ENCODE assay signal across 12 cellular contexts in genomic region chr16:51359141-51359960, GRCh38.
A peak's percentile ranks its signal among the peaks of the same experiment; 100 is the strongest.
DNase-seq lines count a peak whose midpoint lies in the region; ATAC-seq and TF ChIP-seq lines count a peak whose summit lies in the region.
"Had no signal": no experiment of that assay in that cellular context is flagged by ENCODE, and none has a peak within 500 bp of the region (broad histone marks: within the 10 kb centered on the region; RNA-seq: fewer than 3 reads in every experiment).

No MANE protein-coding gene starts in this region.

- H3K27me3 Mint-ChIP-seq in WTC11 (ENCODE audit: low read depth) (no peaks in the 10 kb centered on the region), T-helper 17 cell (no peaks in the 10 kb centered on the region)

- no peaks in the 10 kb centered on the region for H3K4me1 ChIP-seq in right atrium auricular region
- H3K4me1 ChIP-seq: foreskin keratinocyte had no signal

- H3K4me1 Mint-ChIP-seq in WTC11 (peaks cover 52% of the 10 kb centered on the region), T-helper 17 cell (no peaks in the 10 kb centered on the region)

- H3K9me3 Mint-ChIP-seq in WTC11: no peaks in the 10 kb centered on the region

- no peak overlapping the region for H3K4me3 Mint-ChIP-seq in WTC11
- no peak overlapping the region for H3K4me3 Mint-ChIP-seq in T-helper 17 cell

- TF ChIP-seq CTCF in WTC11 (IDR thresholded peaks at IDR 0.05) (no peak), right atrium auricular region (IDR thresholded peaks at IDR 0.05) (no peak)

- CTCF ChIA-PET in WTC11 (lab: Charles Lee): interaction anchor here (0.9 to 1.1 kb wide), 2 partner anchors 31 to 213 kb away, joined by 3 to 6 read pairs; no protein-coding TSS in a partner anchor

- H3K36me3 Mint-ChIP-seq in WTC11 (no peaks in the 10 kb centered on the region), T-helper 17 cell (ENCODE audit: low read depth) (no peaks in the 10 kb centered on the region)

- DNase-seq in AG20443 (ENCODE audit: low spot score): peak; percentile 15
- peak; percentile 38 for DNase-seq in WTC11 (ENCODE audit: low spot score)
- DNase-seq in right atrium auricular region (ENCODE audit: low spot score): peak; percentile 60
- peak in 54 of 56 donors; percentile 13 to 90 (median 60) for DNase-seq in nucleus accumbens (lab: John Stamatoyannopoulos, UW)
- no peak for DNase-seq in T-helper 17 cell
- no peak for DNase-seq in activated gamma-delta T cell (lab: John Stamatoyannopoulos, UW)
- DNase-seq: foreskin keratinocyte; GDM1; stimulated activated CD4-positive, alpha-beta T cell treated with anti-CD3 and anti-CD28 coated beads, Interleukin-12 subunit alpha, Interleukin-12 subunit beta, amount 100 ng/mL, for 4 hours had no signal

- H3K27ac ChIP-seq in right atrium auricular region: no peak overlapping the region
- H3K27ac ChIP-seq: foreskin keratinocyte had no signal

- POLR2A ChIA-PET in WTC11 (lab: Charles Lee): interaction anchor here (1.0 kb wide), 1 partner anchor 207 kb away, joined by 3 read pairs; no protein-coding TSS in a partner anchor

- H3K36me3 ChIP-seq in right atrium auricular region: no peaks in the 10 kb centered on the region

- H3K9me3 ChIP-seq in right atrium auricular region: no peaks in the 10 kb centered on the region
- no peaks in the 10 kb centered on the region for H3K9me3 ChIP-seq in T-helper 17 cell (ENCODE audit: control insufficient read depth, low read length, poor library complexity, severe bottlenecking)

- H3K4me3 ChIP-seq in right atrium auricular region: no peak overlapping the region
- H3K4me3 ChIP-seq: K562 had no signal

- ATAC-seq in WTC11 (peak; percentile 75), HG02759 (IDR thresholded peaks at IDR 0.05; ENCODE audit: unreplicated experiment) (no peak), T-helper 17 cell (no peak), HG03039 (IDR thresholded peaks at IDR 0.05; ENCODE audit: unreplicated experiment) (no peak)
- ATAC-seq: foreskin keratinocyte, K562 had no signal

- H3K27ac Mint-ChIP-seq in WTC11: peak overlapping the region; percentile 42
- no peak overlapping the region for H3K27ac Mint-ChIP-seq in T-helper 17 cell

- no peaks in the 10 kb centered on the region for H3K27me3 ChIP-seq in right atrium auricular region
- H3K27me3 ChIP-seq: foreskin keratinocyte had no signal

TF ChIP-seq in WTC11, 78 proteins besides CTCF, POLR2A, EP300 and RAD21:
- TF ChIP-seq MYBL2 (CRISPR knock-in tag; IDR thresholded peaks at IDR 0.05): peak; percentile 72; the same call in 1 of the 2 replicates
- TF ChIP-seq ZNF532 (CRISPR knock-in tag; IDR thresholded peaks at IDR 0.05; ENCODE audit: borderline replicate concordance): no peak
- no peak for TF ChIP-seq FOXP1 (CRISPR knock-in tag; IDR thresholded peaks at IDR 0.05; ENCODE audit: borderline replicate concordance)
- no peak for TF ChIP-seq TP53 (CRISPR knock-in tag; IDR thresholded peaks at IDR 0.05)
- TF ChIP-seq ESRRA (CRISPR knock-in tag; IDR thresholded peaks at IDR 0.05; ENCODE audit: borderline replicate concordance): no peak
- peak; percentile 57; the same call in 1 of the 2 replicates for TF ChIP-seq ETV6 (CRISPR knock-in tag; IDR thresholded peaks at IDR 0.05)
- peak; percentile 87; the same call in 1 of the 2 replicates for TF ChIP-seq TEAD1 (CRISPR knock-in tag; IDR thresholded peaks at IDR 0.05)
- TF ChIP-seq USF2 (CRISPR knock-in tag; IDR thresholded peaks at IDR 0.05): 0 out of 2 replicates have a peak, but pooled peaks have one; percentile 13
- TF ChIP-seq ZBTB43 (CRISPR knock-in tag; IDR thresholded peaks at IDR 0.05): 0 out of 2 replicates have a peak, but pooled peaks have one; percentile 47
- TF ChIP-seq USF1 (CRISPR knock-in tag; IDR thresholded peaks at IDR 0.05): peak; percentile 42; the same call in 1 of the 2 replicates
- TF ChIP-seq MAX (CRISPR knock-in tag; IDR thresholded peaks at IDR 0.05): 0 out of 2 replicates have a peak, but pooled peaks have one; percentile 37
- TF ChIP-seq ZNF423 (CRISPR knock-in tag; IDR thresholded peaks at IDR 0.05): peak; percentile 76; the same call in 1 of the 2 replicates
- no peak for TF ChIP-seq ZNF396 (CRISPR knock-in tag; IDR thresholded peaks at IDR 0.05; ENCODE audit: borderline replicate concordance)
- peak; percentile 39; the same call in 1 of the 2 replicates for TF ChIP-seq FOXP4 (CRISPR knock-in tag; IDR thresholded peaks at IDR 0.05)

Comparison
In these comparisons a context has a peak if more than half of its experiments do, and no peak if none do; other contexts are left out.
1. DNase-seq: peak in AG20443 (single experiment), WTC11 (single experiment), right atrium auricular region (single experiment) and nucleus accumbens (54 of 56); none in T-helper 17 cell (0 of 3) and activated gamma-delta T cell (single experiment).